In genomic region chr3:99355465-99355864, GRCh38 we compare ENCODE assay signal across 16 cellular contexts.
"Had no signal": no experiment of that assay in that cellular context is flagged by ENCODE, and none has a peak within 500 bp of the region (broad histone marks: within the 10 kb centered on the region; RNA-seq: fewer than 3 reads in every experiment).

No MANE protein-coding gene starts in this region.

- H3K4me1 Mint-ChIP-seq: memory B cell had no signal

- H3K27me3 Mint-ChIP-seq: memory B cell; stimulated activated naive CD8-positive, alpha-beta T cell treated with anti-CD3 and anti-CD28 coated beads, Interleukin-15, Interleukin-2, amounts not matched to agents 100 ng/mL and 50 ng/mL, for 24 hours had no signal

- H3K4me3 Mint-ChIP-seq: activated T-cell treated with anti-CD3 and anti-CD28 coated beads, Interleukin-2, amount 50 U/mL, for 4 hours; memory B cell; stimulated activated naive CD8-positive, alpha-beta T cell treated with anti-CD3 and anti-CD28 coated beads, Interleukin-15, Interleukin-2, amounts not matched to agents 100 ng/mL and 50 ng/mL, for 24 hours had no signal

- DNase-seq: activated CD4-positive, alpha-beta T cell treated with anti-CD3 and anti-CD28 coated beads, Interleukin-2, amount 50 U/mL, for 4 hours; activated CD4-positive, CD25-positive, alpha-beta regulatory T cell treated with anti-CD3 and anti-CD28 coated beads, Interleukin-2, amount 50 U/mL, for 72 hours; activated effector memory CD4-positive, alpha-beta T cell treated with anti-CD3 and anti-CD28 coated beads, Interleukin-2, amount 50 U/mL, for 16 hours; activated T-cell treated with anti-CD3 and anti-CD28 coated beads, Interleukin-2, amount 50 U/mL, for 4 hours; amniotic stem cell; brain microvascular endothelial cell; cerebellar nuclear complex; heart right ventricle; left lung; sigmoid colon; stimulated activated CD4-positive, alpha-beta T cell treated with anti-CD3 and anti-CD28 coated beads, Interleukin-12 subunit alpha, Interleukin-12 subunit beta, amount 100 ng/mL, for 4 hours; stimulated activated CD4-positive, alpha-beta T cell treated with anti-CD3 and anti-CD28 coated beads, Interleukin-2, amount 100 ng/mL, for 48 hours; T-helper 2 cell had no signal

- ATAC-seq: activated naive CD4-positive, alpha-beta T cell treated with anti-CD3 and anti-CD28 coated beads, Interleukin-2, amount 50 U/mL, for 72 hours; activated T-cell treated with anti-CD3 and anti-CD28 coated beads, Interleukin-2, amount 50 U/mL, for 4 hours; left lung had no signal

- H3K36me3 Mint-ChIP-seq: activated naive CD4-positive, alpha-beta T cell treated with anti-CD3 and anti-CD28 coated beads, Interleukin-2, amount 50 U/mL, for 72 hours; memory B cell had no signal

- H3K27ac Mint-ChIP-seq: activated naive CD4-positive, alpha-beta T cell treated with anti-CD3 and anti-CD28 coated beads, Interleukin-2, amount 50 U/mL, for 72 hours; memory B cell; stimulated activated naive CD8-positive, alpha-beta T cell treated with anti-CD3 and anti-CD28 coated beads, Interleukin-15, Interleukin-2, amounts not matched to agents 100 ng/mL and 50 ng/mL, for 24 hours had no signal
